Comparison of ENCODE assay signal across 1 cellular context in genomic region chr1:20978413-20978812, GRCh38.
TF ChIP-seq lines count a peak whose summit lies in the region.

No MANE protein-coding gene starts in this region.

TF ChIP-seq in K562, 482 proteins besides CTCF, POLR2A, EP300 and RAD21 (continued from another document):
- TF ChIP-seq ATF3 (IDR thresholded peaks at IDR 0.05) (peak; percentile 56), ATF3 (CRISPR knock-in tag; conservative IDR thresholded peaks at IDR 0.05) (no peak), JUN (IDR thresholded peaks at IDR 0.05; ENCODE audit: borderline replicate concordance, low read depth, low read length) (peak; percentile 52; the same call in 1 of the 2 replicates), JUN (CRISPR knock-in tag; IDR thresholded peaks at IDR 0.05; ENCODE audit: borderline replicate concordance) (no peak), ARID1B (IDR thresholded peaks at IDR 0.05) (peak; percentile 59), CEBPB (tag; IDR thresholded peaks at IDR 0.05) (no peak), PATZ1 (CRISPR knock-in tag; IDR thresholded peaks at IDR 0.05; ENCODE audit: borderline replicate concordance) (no peak)
